Comparison of ENCODE assay signal across 13 cellular contexts in the genomic region with DNA sequence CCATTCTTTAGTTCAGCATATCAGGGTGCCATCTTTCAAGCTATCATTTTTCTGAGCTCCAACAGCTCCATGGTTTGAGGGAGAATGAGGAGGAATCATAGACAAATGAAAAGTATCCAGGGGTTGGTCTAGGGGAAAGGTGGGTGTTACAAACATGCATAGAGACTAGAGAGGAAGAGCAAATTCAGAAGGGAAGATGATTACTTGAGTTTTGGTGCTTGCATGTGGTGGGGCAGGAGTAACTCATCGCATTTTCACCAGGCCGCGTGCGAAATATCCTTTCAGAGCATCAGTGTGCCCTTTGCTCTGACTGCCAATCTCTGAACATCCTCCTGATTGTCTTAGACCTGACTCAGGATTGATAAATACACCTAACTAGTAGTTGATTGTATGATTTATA. TPM values are rescaled to one million over a fixed set of nuclear protein-coding genes. Genes with fewer than 3 reads are reported as not detected.
DNase-seq lines count a peak whose midpoint lies in the region; ATAC-seq and TF ChIP-seq lines count a peak whose summit lies in the region.
"Had no signal": no experiment of that assay in that cellular context is flagged by ENCODE, and none has a peak within 500 bp of the region (broad histone marks: within the 10 kb centered on the region; RNA-seq: fewer than 3 reads in every experiment).

No MANE protein-coding gene starts in this region.

- no peak overlapping the region for H3K4me2 ChIP-seq in smooth muscle cell

- no peaks in the 10 kb centered on the region for H3K9me3 ChIP-seq in lower lobe of right lung
- H3K9me3 ChIP-seq in smooth muscle cell (replicated peaks; ENCODE audit: low read depth): no peaks in the 10 kb centered on the region
- H3K9me3 ChIP-seq: tibial artery had no signal

- H4K20me1 ChIP-seq in smooth muscle cell (ENCODE audit: low read depth): no peaks in the 10 kb centered on the region

- peaks cover 6% of the 10 kb centered on the region for H3K36me3 Mint-ChIP-seq in activated CD4-positive, alpha-beta T cell treated with anti-CD3 and anti-CD28 coated beads for 36 hours (ENCODE audit: low read depth)
- H3K36me3 Mint-ChIP-seq in activated CD8-positive, alpha-beta T cell treated with anti-CD3 and anti-CD28 coated beads for 36 hours (ENCODE audit: low read depth): peaks cover 8% of the 10 kb centered on the region

- H3K9ac ChIP-seq in smooth muscle cell (ENCODE audit: low read depth): no peak overlapping the region

- TF ChIP-seq CTCF in activated CD8-positive, alpha-beta T cell treated with anti-CD3 and anti-CD28 coated beads for 36 hours (IDR thresholded peaks at IDR 0.05): no peak
- no peak for TF ChIP-seq CTCF in lower lobe of right lung (IDR thresholded peaks at IDR 0.05)
- TF ChIP-seq CTCF in foreskin fibroblast (IDR thresholded peaks at IDR 0.05; ENCODE audit: low read depth, low read length): no peak
- no peak for TF ChIP-seq CTCF in smooth muscle cell (IDR thresholded peaks at IDR 0.05; ENCODE audit: borderline replicate concordance, insufficient read depth, poor library complexity, severe bottlenecking)
- no peak for TF ChIP-seq CTCF in GM20000 (IDR thresholded peaks at IDR 0.05; ENCODE audit: extremely low read depth, missing control alignments)

- H3F3A ChIP-seq in smooth muscle cell (ENCODE audit: low read depth): no peaks in the 10 kb centered on the region

- intact Hi-C loops in activated CD4-positive, alpha-beta T cell treated with anti-CD3 and anti-CD28 coated beads for 36 hours (cut with DNase I, micrococcal nuclease): loop anchor here (1.0 to 10.0 kb wide), 5 partner anchors 8 to 608 kb away; a partner anchor contains a TSS
- intact Hi-C loops in activated CD8-positive, alpha-beta T cell treated with anti-CD3 and anti-CD28 coated beads for 36 hours (cut with micrococcal nuclease): no loop called here
- intact Hi-C loops in lower lobe of right lung (cut with DNase I): no loop called here

- H3K36me3 ChIP-seq in lower lobe of right lung (no peaks in the 10 kb centered on the region), smooth muscle cell (ENCODE audit: low read depth) (no peaks in the 10 kb centered on the region)
- H3K36me3 ChIP-seq: tibial artery, WERI-Rb-1 had no signal

- peak overlapping the region; percentile 72 for H3K4me3 Mint-ChIP-seq in activated CD4-positive, alpha-beta T cell treated with anti-CD3 and anti-CD28 coated beads for 36 hours
- H3K4me3 Mint-ChIP-seq in activated CD8-positive, alpha-beta T cell treated with anti-CD3 and anti-CD28 coated beads for 36 hours: peak overlapping the region; percentile 67
- peak overlapping the region; percentile 59 to 77 for H3K4me3 Mint-ChIP-seq in stimulated activated naive CD8-positive, alpha-beta T cell treated with anti-CD3 and anti-CD28 coated beads, Interleukin-15, amount 100 ng/mL, for 72 hours

- DNase-seq in activated CD4-positive, alpha-beta T cell treated with anti-CD3 and anti-CD28 coated beads for 36 hours: peak; percentile 72
- no peak for DNase-seq in activated CD4-positive, alpha-beta T cell treated with anti-CD3 and anti-CD28 coated beads for 4 hours
- DNase-seq in activated CD8-positive, alpha-beta T cell treated with anti-CD3 and anti-CD28 coated beads for 36 hours: peak; percentile 74
- DNase-seq in lower lobe of right lung (no peak), foreskin fibroblast (no peak), smooth muscle cell (lab: John Stamatoyannopoulos, UW; ENCODE audit: unreplicated experiment) (no peak), GM20000 (ENCODE audit: low spot score) (no peak)
- peak; percentile 28 to 45 for DNase-seq in stimulated activated naive CD8-positive, alpha-beta T cell treated with anti-CD3 and anti-CD28 coated beads, Interleukin-15, amount 100 ng/mL, for 72 hours
- DNase-seq: 8988T, DMS 273 treated with DMSO at 0.1 percent for 48 hours, NCI-H2029 treated with DMSO at 0.1 percent for 48 hours, tibial artery, WERI-Rb-1 had no signal

- H3K27me3 Mint-ChIP-seq in activated CD4-positive, alpha-beta T cell treated with anti-CD3 and anti-CD28 coated beads for 36 hours: no peaks in the 10 kb centered on the region
- no peaks in the 10 kb centered on the region for H3K27me3 Mint-ChIP-seq in activated CD8-positive, alpha-beta T cell treated with anti-CD3 and anti-CD28 coated beads for 36 hours
- H3K27me3 Mint-ChIP-seq in stimulated activated naive CD8-positive, alpha-beta T cell treated with anti-CD3 and anti-CD28 coated beads, Interleukin-15, amount 100 ng/mL, for 72 hours: no peaks in the 10 kb centered on the region

- no peaks in the 10 kb centered on the region for H3K79me2 ChIP-seq in smooth muscle cell (ENCODE audit: low read depth)

- 100% methylated on average over 4 of the region's 4 CpGs for WGBS in smooth muscle cell (ENCODE audit: low lambda C conversion rate)

- peak overlapping the region; percentile 74 for H3K27ac ChIP-seq in lower lobe of right lung
- H3K27ac ChIP-seq in smooth muscle cell (ENCODE audit: low read depth): no peak overlapping the region
- H3K27ac ChIP-seq: tibial artery, WERI-Rb-1 had no signal

- POLR2A ChIA-PET in activated CD4-positive, alpha-beta T cell treated with anti-CD3 and anti-CD28 coated beads for 36 hours (lab: Charles Lee): no interaction called here
- POLR2A ChIA-PET in activated CD8-positive, alpha-beta T cell treated with anti-CD3 and anti-CD28 coated beads for 36 hours (lab: Charles Lee): interaction anchor here (1.3 to 9.6 kb wide), 4 partner anchors 10 to 106 kb away, joined by 3 to 166 read pairs (median 44); a partner anchor contains a TSS

- peaks cover 75% of the 10 kb centered on the region for H3K4me1 Mint-ChIP-seq in activated CD4-positive, alpha-beta T cell treated with anti-CD3 and anti-CD28 coated beads for 36 hours
- peaks cover 67% of the 10 kb centered on the region for H3K4me1 Mint-ChIP-seq in activated CD8-positive, alpha-beta T cell treated with anti-CD3 and anti-CD28 coated beads for 36 hours (ENCODE audit: low read depth)
- H3K4me1 Mint-ChIP-seq in stimulated activated naive CD8-positive, alpha-beta T cell treated with anti-CD3 and anti-CD28 coated beads, Interleukin-15, amount 100 ng/mL, for 72 hours: peaks cover 82% of the 10 kb centered on the region

- peak overlapping the region; percentile 97 for H3K27ac Mint-ChIP-seq in activated CD4-positive, alpha-beta T cell treated with anti-CD3 and anti-CD28 coated beads for 36 hours
- peak overlapping the region; percentile 97 for H3K27ac Mint-ChIP-seq in activated CD8-positive, alpha-beta T cell treated with anti-CD3 and anti-CD28 coated beads for 36 hours
- H3K27ac Mint-ChIP-seq in stimulated activated naive CD8-positive, alpha-beta T cell treated with anti-CD3 and anti-CD28 coated beads, Interleukin-15, amount 100 ng/mL, for 72 hours: peak overlapping the region; percentile 56 to 97

- CTCF ChIA-PET in activated CD4-positive, alpha-beta T cell treated with anti-CD3 and anti-CD28 coated beads for 36 hours (lab: Charles Lee): interaction anchor here (0.7 kb wide), 2 partner anchors 53 to 401 kb away, joined by 3 read pairs; no protein-coding TSS in a partner anchor
- CTCF ChIA-PET in activated CD8-positive, alpha-beta T cell treated with anti-CD3 and anti-CD28 coated beads for 36 hours (lab: Charles Lee): interaction anchor here (0.8 to 1.1 kb wide), 2 partner anchors 22 to 28 kb away, joined by 3 to 4 read pairs; a partner anchor contains a TSS

- H3K4me3 ChIP-seq in lower lobe of right lung (no peak overlapping the region), foreskin fibroblast (ENCODE audit: low read depth in 1 of 2, low read length in 2 of 2) (no peak overlapping the region), smooth muscle cell (no peak overlapping the region)
- H3K4me3 ChIP-seq: tibial artery had no signal

- H3K9me3 Mint-ChIP-seq in activated CD4-positive, alpha-beta T cell treated with anti-CD3 and anti-CD28 coated beads for 36 hours (ENCODE audit: low read depth): no peaks in the 10 kb centered on the region
- no peaks in the 10 kb centered on the region for H3K9me3 Mint-ChIP-seq in activated CD8-positive, alpha-beta T cell treated with anti-CD3 and anti-CD28 coated beads for 36 hours
- H3K9me3 Mint-ChIP-seq in stimulated activated naive CD8-positive, alpha-beta T cell treated with anti-CD3 and anti-CD28 coated beads, Interleukin-15, amount 100 ng/mL, for 72 hours: no peaks in the 10 kb centered on the region

- H3K4me1 ChIP-seq in lower lobe of right lung: peaks cover 52% of the 10 kb centered on the region
- peaks cover 11% of the 10 kb centered on the region for H3K4me1 ChIP-seq in smooth muscle cell (ENCODE audit: low read depth)
- H3K4me1 ChIP-seq: tibial artery had no signal

- H3K27me3 ChIP-seq in lower lobe of right lung (ENCODE audit: low read depth) (no peaks in the 10 kb centered on the region), smooth muscle cell (ENCODE audit: low read depth) (peaks cover 4% of the 10 kb centered on the region)
- H3K27me3 ChIP-seq: tibial artery had no signal

- peak; percentile 41 for ATAC-seq in activated CD4-positive, alpha-beta T cell treated with anti-CD3 and anti-CD28 coated beads for 36 hours
- ATAC-seq in activated CD8-positive, alpha-beta T cell treated with anti-CD3 and anti-CD28 coated beads for 36 hours: peak; percentile 38
- no peak for ATAC-seq in lower lobe of right lung
- peak; percentile 18 for ATAC-seq in stimulated activated naive CD8-positive, alpha-beta T cell treated with anti-CD3 and anti-CD28 coated beads, Interleukin-15, amount 100 ng/mL, for 72 hours

- H2AFZ ChIP-seq in smooth muscle cell (ENCODE audit: low read depth): no peak overlapping the region

RNA-seq across cellular contexts. Expression of a gene that starts 7.7 kb away (rescaled TPM):
- 10 to 100 TPM; 11.5 to 14.3 TPM for total RNA-seq in activated CD4-positive, alpha-beta T cell treated with anti-CD3 and anti-CD28 coated beads for 36 hours
- total RNA-seq in activated CD8-positive, alpha-beta T cell treated with anti-CD3 and anti-CD28 coated beads for 36 hours: 1 to 10 TPM; 9.7 to 9.8 TPM
- total RNA-seq in lower lobe of right lung: 20.7 TPM
- 7.2 and 7.9 TPM in 2 replicates for total RNA-seq in smooth muscle cell
- polyA plus RNA-seq in smooth muscle cell: 1.4 and 2.7 TPM in 2 replicates

RNA-seq across cellular contexts. Expression of a gene that starts 28.3 kb away (rescaled TPM):
- 10 to 100 TPM; 14.7 to 15.3 TPM for total RNA-seq in activated CD4-positive, alpha-beta T cell treated with anti-CD3 and anti-CD28 coated beads for 36 hours
- 10 to 100 TPM; 16.0 to 16.3 TPM for total RNA-seq in activated CD8-positive, alpha-beta T cell treated with anti-CD3 and anti-CD28 coated beads for 36 hours
- total RNA-seq in lower lobe of right lung (19.3 TPM), smooth muscle cell (30.1 and 31.5 TPM in 2 replicates)
- 31.8 and 41.5 TPM in 2 replicates for polyA plus RNA-seq in smooth muscle cell

RNA-seq across cellular contexts. Expression of a gene that starts 51.8 kb away (rescaled TPM):
- not detected for total RNA-seq in activated CD4-positive, alpha-beta T cell treated with anti-CD3 and anti-CD28 coated beads for 36 hours
- not detected for total RNA-seq in activated CD8-positive, alpha-beta T cell treated with anti-CD3 and anti-CD28 coated beads for 36 hours
- 0.68 TPM for total RNA-seq in lower lobe of right lung
- not detected in 2 replicates for total RNA-seq in smooth muscle cell
- 0.07 TPM in 1 of 2 replicates, not detected in the other for polyA plus RNA-seq in smooth muscle cell

Comparison
In these comparisons a context has a peak if more than half of its experiments do, and no peak if none do; other contexts are left out.
1. DNase-seq: peak in activated CD4-positive, alpha-beta T cell treated with anti-CD3 and anti-CD28 coated beads for 36 hours (single experiment), activated CD8-positive, alpha-beta T cell treated with anti-CD3 and anti-CD28 coated beads for 36 hours (single experiment) and stimulated activated naive CD8-positive, alpha-beta T cell treated with anti-CD3 and anti-CD28 coated beads, Interleukin-15, amount 100 ng/mL, for 72 hours (2 of 2); none in activated CD4-positive, alpha-beta T cell treated with anti-CD3 and anti-CD28 coated beads for 4 hours (0 of 2), lower lobe of right lung (single experiment), foreskin fibroblast (0 of 2), smooth muscle cell (single experiment) and GM20000 (single experiment).
2. ATAC-seq: peak in activated CD4-positive, alpha-beta T cell treated with anti-CD3 and anti-CD28 coated beads for 36 hours (single experiment), activated CD8-positive, alpha-beta T cell treated with anti-CD3 and anti-CD28 coated beads for 36 hours (single experiment) and stimulated activated naive CD8-positive, alpha-beta T cell treated with anti-CD3 and anti-CD28 coated beads, Interleukin-15, amount 100 ng/mL, for 72 hours (single experiment); none in lower lobe of right lung (0 of 2).
3. intact Hi-C loops: an anchor here in activated CD4-positive, alpha-beta T cell treated with anti-CD3 and anti-CD28 coated beads for 36 hours (1.0 to 10.0 kb wide); none called in activated CD8-positive, alpha-beta T cell treated with anti-CD3 and anti-CD28 coated beads for 36 hours and lower lobe of right lung.
4. Peak in every context shown above with its lines, with median percentiles within 50 percentile points of each other: H3K27ac Mint-ChIP-seq and H3K4me3 Mint-ChIP-seq.